Comparison of ENCODE assay signal across 19 cellular contexts in the genomic region with DNA sequence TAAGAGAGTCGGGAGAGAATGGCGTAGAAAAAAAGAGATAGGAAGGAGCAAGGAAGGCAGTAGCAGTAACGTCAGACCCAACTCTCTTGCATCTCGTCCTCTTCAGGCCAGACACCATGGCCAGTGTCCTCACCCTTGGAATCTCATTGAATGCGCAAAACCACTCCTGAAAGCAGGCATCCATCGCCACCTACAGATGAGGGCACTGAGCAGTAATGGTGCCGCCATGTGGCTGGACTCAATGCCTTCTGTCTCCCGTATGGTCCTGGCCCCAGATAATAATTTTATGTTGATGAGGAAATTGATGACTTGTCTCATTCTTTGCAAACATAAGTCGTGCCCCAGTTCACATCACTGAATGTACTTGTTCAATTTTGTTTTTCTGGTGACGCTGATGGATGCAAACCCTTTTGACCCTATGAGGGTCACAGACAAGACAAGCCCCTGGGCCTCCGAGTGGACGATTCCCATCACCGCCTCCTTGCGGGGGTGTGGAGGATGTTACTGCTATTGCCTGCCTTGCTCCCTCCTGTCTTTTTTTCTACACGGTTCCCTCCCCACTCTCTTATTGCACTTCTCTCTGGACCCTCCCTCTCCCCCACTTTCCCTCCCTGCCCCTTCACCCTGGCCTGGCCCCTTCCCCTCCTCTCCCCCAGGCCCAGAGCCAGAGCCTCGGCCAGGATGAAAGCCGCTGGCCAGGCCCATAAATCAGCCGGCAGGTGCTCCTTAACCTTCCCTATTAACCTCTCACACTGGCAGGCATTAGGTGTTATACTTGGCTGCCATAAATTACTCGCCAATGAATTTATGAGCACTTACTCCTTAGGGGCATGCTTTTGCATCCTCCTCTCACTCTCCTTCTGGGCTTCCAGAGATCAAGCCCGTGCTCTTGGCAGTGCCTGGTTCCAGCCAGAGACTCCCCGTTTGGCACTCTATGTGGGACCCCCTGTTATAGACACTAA. TPM values are rescaled to one million over a fixed set of nuclear protein-coding genes. Genes with fewer than 3 reads are reported as not detected.
DNase-seq lines count a peak whose midpoint lies in the region; ATAC-seq and TF ChIP-seq lines count a peak whose summit lies in the region.
"Had no signal": no experiment of that assay in that cellular context is flagged by ENCODE, and none has a peak within 500 bp of the region (broad histone marks: within the 10 kb centered on the region; RNA-seq: fewer than 3 reads in every experiment).

No MANE protein-coding gene starts in this region.

- no peak overlapping the region for H3K14ac ChIP-seq in IMR-90 (replicated peaks; ENCODE audit: low read depth, low read length)

- H3K27me3 ChIP-seq in IMR-90 (ENCODE audit: control insufficient read depth, insufficient read depth, low read length) = peaks cover 86% of the 10 kb centered on the region
- peaks cover 5% of the 10 kb centered on the region; the same call in 1 of the 2 replicates for H3K27me3 ChIP-seq in MG63

- H3K18ac ChIP-seq in IMR-90 (ENCODE audit: low read depth, low read length) = no peak overlapping the region

- H3K4me1 Mint-ChIP-seq in nephron = peaks cover 41% of the 10 kb centered on the region
- H3K4me1 Mint-ChIP-seq: neural crest cell had no signal

- no peak overlapping the region for H2BK15ac ChIP-seq in IMR-90 (ENCODE audit: low read depth, low read length)

- H3K27ac Mint-ChIP-seq in nephron = no peak overlapping the region
- H3K27ac Mint-ChIP-seq: effector memory CD8-positive, alpha-beta T cell had no signal

- no peak overlapping the region for H3K27ac ChIP-seq in IMR-90 (ENCODE audit: insufficient read depth, low read length)
- H3K27ac ChIP-seq: gastroesophageal sphincter, sigmoid colon, transverse colon had no signal

- no peak overlapping the region for H3K4me3 ChIP-seq in IMR-90 (ENCODE audit: insufficient read depth, low read depth, low read length)
- no peak overlapping the region for H3K4me3 ChIP-seq in MG63
- H3K4me3 ChIP-seq: gastroesophageal sphincter, sigmoid colon, transverse colon had no signal

- no peaks in the 10 kb centered on the region for H3K9me1 ChIP-seq in IMR-90 (ENCODE audit: insufficient read depth, low read length)

- no peak overlapping the region for H3K56ac ChIP-seq in IMR-90 (ENCODE audit: extremely low read depth, insufficient read depth, low read length)

- in situ Hi-C loops in IMR-90 (cut with MboI; ENCODE audit: low sequenced_read_pairs) = no loop called here
- in situ Hi-C loops in SK-MEL-5 (cut with HindIII; ENCODE audit: low pct_unique_long_range_greater_than_20kb, low sequenced_read_pairs) = no loop called here

- H2BK120ac ChIP-seq in IMR-90 (ENCODE audit: low read depth, low read length) = no peak overlapping the region

- CTCF ChIA-PET in IMR-90 (lab: Yijun Ruan, JAX) = no interaction called here

- H3K9me3 ChIP-seq in IMR-90 (ENCODE audit: control insufficient read depth, insufficient read depth, low read length) = peaks cover 2% of the 10 kb centered on the region; the same call in 1 of the 2 replicates
- no peaks in the 10 kb centered on the region for H3K9me3 ChIP-seq in MG63
- H3K9me3 ChIP-seq: gastroesophageal sphincter, sigmoid colon, transverse colon had no signal

- peak overlapping the region; percentile 40 for H2AFZ ChIP-seq in IMR-90 (replicated peaks; ENCODE audit: low read length, poor library complexity)

- no peak overlapping the region for H4K5ac ChIP-seq in IMR-90 (ENCODE audit: low read depth, low read length)

- no peaks in the 10 kb centered on the region for H3K36me3 Mint-ChIP-seq in nephron (ENCODE audit: low read depth)

- H3K9me3 Mint-ChIP-seq in nephron = no peaks in the 10 kb centered on the region
- H3K9me3 Mint-ChIP-seq: effector memory CD8-positive, alpha-beta T cell; neural crest cell had no signal

- no peak overlapping the region for H2BK20ac ChIP-seq in IMR-90 (ENCODE audit: low read depth, low read length)

- 40% methylated on average over 2 of the region's 21 CpGs; no CpG with 5 or more reads in 1 of the 2 experiments for whole genome bisulfite sequencing in IMR-90 (ENCODE audit: extremely low coverage in 2 of 2, insufficient read length in 1 of 2), 2 experiments

- no peaks in the 10 kb centered on the region for H3K79me1 ChIP-seq in IMR-90 (ENCODE audit: low read depth in 1 of 2, low read length in 2 of 2)

- H2BK5ac ChIP-seq in IMR-90 (ENCODE audit: low read depth, low read length, poor library complexity, severe bottlenecking) = no peak overlapping the region

- H3K36me3 ChIP-seq in IMR-90 (ENCODE audit: control insufficient read depth, insufficient read depth, low read length) (no peaks in the 10 kb centered on the region), MG63 (no peaks in the 10 kb centered on the region)
- H3K36me3 ChIP-seq: gastroesophageal sphincter, sigmoid colon, transverse colon had no signal

- no peak overlapping the region for H3K4me2 ChIP-seq in IMR-90 (ENCODE audit: low read depth, low read length)

- no peaks in the 10 kb centered on the region for H4K20me1 ChIP-seq in IMR-90 (ENCODE audit: insufficient read depth, low read length)

- H2AK5ac ChIP-seq in IMR-90 (ENCODE audit: low read depth, low read length) = no peak overlapping the region

- 0 out of 2 replicates have a peak, but pooled peaks have one; percentile 16 for TF ChIP-seq CTCF in IMR-90 (conservative IDR thresholded peaks at IDR 0.05; ENCODE audit: low read depth, low read length)
- TF ChIP-seq CTCF in nephron (IDR thresholded peaks at IDR 0.05; ENCODE audit: unreplicated experiment in 3 of 3) = peak in 2 of 3 experiments; percentile 12 to 17

- BruUV-seq in IMR-90 (replicated peaks; lab: Mats Ljungman, UMichigan) = no TSS peak

- H3K27me3 Mint-ChIP-seq in nephron (ENCODE audit: low read depth) = peaks cover 96% of the 10 kb centered on the region

- no peak overlapping the region for H2AK9ac ChIP-seq in IMR-90 (replicated peaks; ENCODE audit: low read depth, low read length, poor library complexity)

- no peak for ATAC-seq in IMR-90 (ENCODE audit: low read depth)
- ATAC-seq: effector memory CD8-positive, alpha-beta T cell; gastroesophageal sphincter had no signal

- intact Hi-C loops in IMR-90 (cut with micrococcal nuclease) = loop anchor here (2.0 kb wide), 1 partner anchor 195 kb away; no protein-coding TSS in a partner anchor

- H3K4ac ChIP-seq in IMR-90 (ENCODE audit: low read depth, low read length) = no peak overlapping the region

- H3K23ac ChIP-seq in IMR-90 (ENCODE audit: low read depth, low read length) = no peak overlapping the region

- POLR2A ChIA-PET in IMR-90 (lab: Charles Lee; ENCODE audit: unreplicated experiment) = no interaction called here

- dilution Hi-C loops in IMR-90 (cut with HindIII; ENCODE audit: low sequenced_read_pairs, unreplicated experiment) = no loop called here

- no peak overlapping the region for H4K91ac ChIP-seq in IMR-90 (ENCODE audit: insufficient read depth, low read depth, low read length)

- DNase-seq in DMS153 (lab: John Stamatoyannopoulos, UW) (peak; percentile 46), DMS153 treated with DMSO at 0.1 percent for 48 hours (lab: John Stamatoyannopoulos, UW; ENCODE audit: unreplicated experiment) (no peak), IMR-90 (no peak), SK-MEL-5 (ENCODE audit: low read depth, low spot score) (peak; percentile 51), MG63 (no peak), NCI-H524 (lab: John Stamatoyannopoulos, UW) (no peak), SIG-M5 (lab: John Stamatoyannopoulos, UW) (no peak)
- DNase-seq: activated gamma-delta T cell treated with Interleukin-2 at 50 U/mL for 16 hours; COR-L47; effector memory CD8-positive, alpha-beta T cell; mammary epithelial cell; NCI-H1048; sigmoid colon; stimulated activated CD4-positive, alpha-beta T cell treated with anti-CD3 and anti-CD28 coated beads, Interleukin-4, amount 100 ng/mL, for 4 hours; transverse colon had no signal

- peak; percentile 29; the same call in 1 of the 2 replicates for TF ChIP-seq RAD21 in IMR-90 (IDR thresholded peaks at IDR 0.05; ENCODE audit: low read length)

- no peak overlapping the region for H3K4me3 Mint-ChIP-seq in nephron
- H3K4me3 Mint-ChIP-seq: effector memory CD8-positive, alpha-beta T cell; neural crest cell had no signal

- no peak for TF ChIP-seq POLR2A in IMR-90 (IDR thresholded peaks at IDR 0.05; ENCODE audit: low read depth, low read length)

- no peak overlapping the region for H3K9ac ChIP-seq in IMR-90 (ENCODE audit: low read depth, low read length)

- no peaks in the 10 kb centered on the region for H3K4me1 ChIP-seq in IMR-90 (ENCODE audit: control insufficient read depth, insufficient read depth, low read length)
- H3K4me1 ChIP-seq: gastroesophageal sphincter, transverse colon had no signal

- no peak overlapping the region for H4K8ac ChIP-seq in IMR-90 (ENCODE audit: low read depth in 2 of 2, low read length in 2 of 2)

TF ChIP-seq in IMR-90, 13 proteins besides CTCF, POLR2A, EP300 and RAD21:
- TF ChIP-seq MXI1 (IDR thresholded peaks at IDR 0.05; ENCODE audit: borderline replicate concordance, low read depth, low read length) = no peak

RNA-seq across cellular contexts. Expression of gene ALX4, which starts 18.1 kb away (rescaled TPM):
- total RNA-seq in IMR-90 (2012; rRNA removed) = not detected in 2 replicates
- polyA plus RNA-seq in IMR-90 (2012; rRNA removed) = not detected in 2 replicates
- polyA plus RNA-seq in IMR-90 (2012; cell fraction: cytosol; rRNA removed) = not detected in 2 replicates
- not detected in 2 replicates for polyA plus RNA-seq in IMR-90 (2012; cell fraction: nucleus; rRNA removed; ENCODE audit: low replicate concordance)
- total RNA-seq in SK-MEL-5 (2014; rRNA removed; shearing (Covaris generic)) = 0.08 TPM in 1 of 2 replicates, not detected in the other
- 0.07 and 0.22 TPM in 2 replicates for polyA plus RNA-seq in SK-MEL-5 (2015; cell fraction: cytosol; rRNA removed)
- not detected in 2 replicates for polyA plus RNA-seq in SK-MEL-5 (2015; cell fraction: nucleus; rRNA removed)
- total RNA-seq in MG63 (2014; rRNA removed; shearing (Covaris generic); ENCODE audit: low replicate concordance) = 0.16 TPM in 1 of 2 replicates, not detected in the other
- total RNA-seq: astrocyte, sigmoid colon, transverse colon had no signal
- polyA plus RNA-seq: mammary epithelial cell, sigmoid colon had no signal

Comparison
In these comparisons a context has a peak if more than half of its experiments do, and no peak if none do; other contexts are left out.
1. DNase-seq: peak in DMS153 (single experiment) and SK-MEL-5 (single experiment); none in DMS153 treated with DMSO at 0.1 percent for 48 hours (single experiment), IMR-90 (single experiment), MG63 (single experiment), NCI-H524 (0 of 2) and SIG-M5 (single experiment).